ENCODE assay signal across 9 cellular contexts in genomic region chr5:74543162-74543995, GRCh38.
DNase-seq lines count a peak whose midpoint lies in the region; ATAC-seq and TF ChIP-seq lines count a peak whose summit lies in the region.
"Had no signal": no experiment of that assay in that cellular context is flagged by ENCODE, and none has a peak within 500 bp of the region (broad histone marks: within the 10 kb centered on the region; RNA-seq: fewer than 3 reads in every experiment).

No MANE protein-coding gene starts in this region.

- H3K4me3 ChIP-seq in uterus, result no peak overlapping the region

- no peaks in the 10 kb centered on the region for H3K9me3 ChIP-seq in uterus

- H3K27ac ChIP-seq in VCaP (peak overlapping the region; percentile 14; the same call in 1 of the 2 replicates), uterus (peak overlapping the region; percentile 44 to 50)
- H3K27ac ChIP-seq: C4-2B had no signal

- intact Hi-C loops in uterus (cut with DNase I; ENCODE audit: low total_unique reads), result no loop called here

- DNase-seq in SHP77 (lab: John Stamatoyannopoulos, UW) (peak; percentile 2 to 21), SHP77 treated with DMSO at 0.1 percent for 48 hours (lab: John Stamatoyannopoulos, UW) (no peak), iPS-NIHi11 (ENCODE audit: low spot score) (peak; percentile 57), uterus (peak; percentile 41 to 42), GM13977 (ENCODE audit: low spot score) (no peak), NCI-H1436 (lab: John Stamatoyannopoulos, UW) (no peak)

- in situ Hi-C loops in GM13977 (cut with MboI; ENCODE audit: low pct_unique_long_range_greater_than_20kb, low sequenced_read_pairs, unreplicated experiment), result no loop called here

- no peaks in the 10 kb centered on the region for H3K27me3 ChIP-seq in uterus

- H3K36me3 ChIP-seq in uterus, result no peaks in the 10 kb centered on the region

- peaks cover 0 to 8% of the 10 kb centered on the region in 2 donors for H3K4me1 ChIP-seq in uterus

- TF ChIP-seq CTCF in VCaP (conservative IDR thresholded peaks at IDR 0.05), result no peak
- no peak for TF ChIP-seq CTCF in uterus (IDR thresholded peaks at IDR 0.05)
- no peak for TF ChIP-seq CTCF in GM13977 (IDR thresholded peaks at IDR 0.05; ENCODE audit: extremely low read depth, insufficient read depth, missing control alignments)

- no peak for TF ChIP-seq POLR2A in uterus (IDR thresholded peaks at IDR 0.05)

- ATAC-seq in GM19467 (IDR thresholded peaks at IDR 0.05; ENCODE audit: unreplicated experiment), result no peak

Comparison
In these comparisons a context has a peak if more than half of its experiments do, and no peak if none do; other contexts are left out.
1. DNase-seq: peak in SHP77 (2 of 2), iPS-NIHi11 (single experiment) and uterus (2 of 2); none in SHP77 treated with DMSO at 0.1 percent for 48 hours (single experiment), GM13977 (single experiment) and NCI-H1436 (single experiment).